Comparison of ENCODE assay signal across 27 cellular contexts in the genomic region with DNA sequence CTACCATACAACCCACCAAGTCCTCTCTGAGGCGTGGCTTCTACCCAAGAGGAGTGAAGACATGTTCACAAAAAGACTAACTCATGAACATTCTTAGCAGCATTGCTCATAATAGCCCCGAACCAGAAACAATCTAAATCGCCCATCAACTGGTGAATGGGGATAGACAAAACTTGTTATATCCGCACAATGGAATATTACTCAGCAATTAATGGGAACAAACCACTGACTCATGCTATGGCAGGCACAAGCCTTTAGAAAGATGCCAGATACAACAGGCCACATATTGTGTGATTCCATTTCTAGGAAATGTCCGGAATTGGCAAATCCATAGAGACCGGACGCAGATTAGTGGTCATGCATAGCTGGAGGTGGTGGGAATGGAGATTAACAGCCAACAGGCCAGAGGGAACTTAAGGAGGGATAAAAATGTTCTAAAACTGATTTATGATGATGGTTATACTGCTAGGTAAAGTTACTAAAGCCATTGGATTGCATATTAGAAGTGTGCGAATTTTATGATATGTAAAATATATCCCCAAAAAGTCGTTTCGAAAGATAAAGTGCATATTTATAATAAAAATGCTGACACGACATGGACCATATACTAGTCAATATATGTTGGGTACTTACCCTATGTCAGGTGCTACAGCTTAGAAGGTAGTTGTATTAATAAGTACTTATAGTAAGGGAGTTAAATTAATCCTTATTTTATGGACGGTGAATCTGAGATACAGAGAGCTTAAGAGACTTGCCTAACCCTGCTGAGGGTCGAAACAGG. TPM values are rescaled to one million over a fixed set of nuclear protein-coding genes. Genes with fewer than 3 reads are reported as not detected.
A peak's percentile ranks its signal among the peaks of the same experiment; 100 is the strongest.
DNase-seq lines count a peak whose midpoint lies in the region; ATAC-seq, FAIRE-seq and TF ChIP-seq lines count a peak whose summit lies in the region.
"Had no signal": no experiment of that assay in that cellular context is flagged by ENCODE, and none has a peak within 500 bp of the region (broad histone marks: within the 10 kb centered on the region; RNA-seq: fewer than 3 reads in every experiment).

No MANE protein-coding gene starts in this region.

- peak; percentile 38 for DNase-seq in COLO829 (ENCODE audit: low spot score)
- peak; percentile 81 for DNase-seq in RPMI7951 (ENCODE audit: low read depth)
- DNase-seq in astrocyte of the spinal cord (ENCODE audit: low read depth, low spot score) = peak; percentile 10
- DNase-seq in keratinocyte (ENCODE audit: low read depth, low spot score) = no peak
- DNase-seq in Ammon's horn (ENCODE audit: low spot score) = no peak
- DNase-seq in frontal cortex (ENCODE audit: low spot score in 2 of 2) = no peak
- DNase-seq: AML-193; C1 segment of cervical spinal cord; Caco-2; CD4-positive, alpha-beta memory T cell; DMS79; EL; GDM1; HCEC 1CT; KG1; MM.1S; NCI-H1417; NCI-H1694; NCI-H2029 treated with DMSO at 0.1 percent for 48 hours; NCI-H2227 treated with DMSO at 0.1 percent for 48 hours; NCI-H526 treated with DMSO at 0.1 percent for 48 hours; SHP77 had no signal

- no peaks in the 10 kb centered on the region for H3K27me3 ChIP-seq in keratinocyte (ENCODE audit: control insufficient read depth, extremely low read depth, insufficient read depth, low read length)

- H4K20me1 ChIP-seq in keratinocyte (ENCODE audit: control insufficient read depth, extremely low read depth, insufficient read depth, low read length) = no peaks in the 10 kb centered on the region

- no peak overlapping the region for H3K4me2 ChIP-seq in keratinocyte (ENCODE audit: control insufficient read depth, extremely low read depth, insufficient read depth, low read depth, low read length)

- in situ Hi-C loops in astrocyte of the spinal cord (cut with HindIII; ENCODE audit: low sequenced_read_pairs) = no loop called here

- no peaks in the 10 kb centered on the region for H3K79me2 ChIP-seq in keratinocyte (ENCODE audit: control insufficient read depth, insufficient read depth, low read length)

- TF ChIP-seq CTCF in astrocyte of the spinal cord (IDR thresholded peaks at IDR 0.05; ENCODE audit: low read depth, low read length) (no peak), keratinocyte (optimal IDR thresholded peaks at IDR 0.05 in 1 of 3, IDR thresholded peaks at IDR 0.05 in 1 of 3, conservative IDR thresholded peaks at IDR 0.05 in 1 of 3; ENCODE audit: extremely low read depth in 1 of 3, insufficient read depth in 2 of 3, low read length in 3 of 3) (no peak)

- no peaks in the 10 kb centered on the region for H3K36me3 ChIP-seq in keratinocyte (ENCODE audit: control insufficient read depth in 2 of 2, extremely low read depth in 1 of 2, insufficient read depth in 2 of 2, low read length in 2 of 2)

- H3K27ac ChIP-seq in keratinocyte (ENCODE audit: control insufficient read depth, insufficient read depth, low read length) = no peak overlapping the region
- H3K27ac ChIP-seq: RWPE1 had no signal

- H2AFZ ChIP-seq in keratinocyte (ENCODE audit: control insufficient read depth, low read length) = no peak overlapping the region

- H3K4me1 ChIP-seq in keratinocyte (ENCODE audit: control insufficient read depth, extremely low read depth, insufficient read depth, low read length) = peaks cover 13% of the 10 kb centered on the region
- H3K4me1 ChIP-seq: Caco-2 had no signal

- H3K4me3 ChIP-seq in astrocyte of the spinal cord (ENCODE audit: low read depth, low read length) (no peak overlapping the region), keratinocyte (ENCODE audit: control insufficient read depth in 2 of 3, extremely low read depth in 1 of 3, insufficient read depth in 2 of 3, low read depth in 1 of 3, low read length in 3 of 3) (no peak overlapping the region)
- H3K4me3 ChIP-seq: GM12878 had no signal

- peaks cover 3% of the 10 kb centered on the region for H3K9me3 ChIP-seq in keratinocyte (ENCODE audit: control insufficient read depth, low read depth, low read length)
- H3K9me3 ChIP-seq: Caco-2 had no signal

- FAIRE-seq in keratinocyte (lab: Jason Lieb, UNC) = peak; percentile 55
- no peak for FAIRE-seq in frontal cortex (lab: Jason Lieb, UNC)
- FAIRE-seq: GM12878, H1 had no signal

- H3K9me1 ChIP-seq in keratinocyte (ENCODE audit: control insufficient read depth, extremely low read depth, insufficient read depth, low read length) = no peaks in the 10 kb centered on the region

- H3K9ac ChIP-seq in keratinocyte (ENCODE audit: control insufficient read depth, extremely low read depth, insufficient read depth, low read length) = no peak overlapping the region

- no peak for ATAC-seq in HG02885 (IDR thresholded peaks at IDR 0.05; ENCODE audit: poor library complexity, unreplicated experiment)
- ATAC-seq: GM12878 had no signal

- dilution Hi-C loops in keratinocyte (cut with MboI; ENCODE audit: extremely low pct_ligation_motif_present, low sequenced_read_pairs) = no loop called here

RNA-seq across cellular contexts. Expression of a gene that starts 55.4 kb away (rescaled TPM):
- 0.39 and 1.1 TPM in 2 replicates for total RNA-seq in RPMI7951 (2014; rRNA removed; shearing (Covaris generic))
- 0.07 TPM in 1 of 3 replicates, not detected in the others for polyA plus RNA-seq in keratinocyte
- not detected for polyA plus RNA-seq in keratinocyte (2011; ENCODE audit: low read depth)
- polyA plus RNA-seq in keratinocyte (2011; cell fraction: cytosol; rRNA removed) = not detected in 2 replicates
- 0.11 TPM in 1 of 2 replicates, not detected in the other for polyA plus RNA-seq in keratinocyte (2011; cell fraction: nucleus; rRNA removed)
- 0.24 TPM in 1 of 2 replicates, not detected in the other for polyA plus RNA-seq in keratinocyte (2012; ENCODE audit: low replicate concordance)
- polyA minus RNA-seq in keratinocyte = 0.26 TPM in 1 of 3 replicates, not detected in the others
- not detected for polyA minus RNA-seq in keratinocyte (2011; cell fraction: cytosol; rRNA and poly(A)+ RNA removed)
- not detected in 2 replicates for polyA minus RNA-seq in keratinocyte (2011; cell fraction: nucleus; rRNA and poly(A)+ RNA removed)
- 73.0 TPM for total RNA-seq in frontal cortex
- total RNA-seq: CD4-positive, alpha-beta memory T cell; HT1080 had no signal
- polyA plus RNA-seq: CD4-positive, alpha-beta memory T cell had no signal

Comparison
In these comparisons a context has a peak if more than half of its experiments do, and no peak if none do; other contexts are left out.
1. DNase-seq: peak in COLO829 (single experiment), RPMI7951 (single experiment) and astrocyte of the spinal cord (single experiment); none in keratinocyte (single experiment), Ammon's horn (single experiment) and frontal cortex (0 of 2).
2. RNA of a gene that starts 55.4 kb away (total RNA-seq): 73.0 TPM in frontal cortex (single experiment); 0.39 to 1.1 TPM in RPMI7951; every median in the first group is over 10 times any median in the second.